In genomic region chr10:11140963-11141362, GRCh38 we compare ENCODE assay signal across 17 cellular contexts.
DNase-seq lines count a peak whose midpoint lies in the region; ATAC-seq and TF ChIP-seq lines count a peak whose summit lies in the region.
"Had no signal": no experiment of that assay in that cellular context is flagged by ENCODE, and none has a peak within 500 bp of the region (broad histone marks: within the 10 kb centered on the region; RNA-seq: fewer than 3 reads in every experiment).

No MANE protein-coding gene starts in this region.

- H4K20me1 ChIP-seq in mammary epithelial cell (ENCODE audit: insufficient read depth, low read length): no peaks in the 10 kb centered on the region

- in situ Hi-C loops in mammary epithelial cell (cut with MboI; ENCODE audit: low sequenced_read_pairs in 2 of 2): no loop called here

- POLR2A ChIA-PET in activated CD8-positive, alpha-beta T cell treated with anti-CD3 and anti-CD28 coated beads, Interleukin-2, amount 10 ng/mL, durations not matched to agents 7 days and 5 days (lab: Charles Lee): interaction anchor here (2.0 to 2.4 kb wide), 3 partner anchors 9 to 38 kb away, joined by 9 to 22 read pairs (median 12); no protein-coding TSS in a partner anchor
- POLR2A ChIA-PET in A673 (lab: Charles Lee; ENCODE audit: low non-redundant PET): no interaction called here

- H3K27me3 Mint-ChIP-seq in activated naive CD4-positive, alpha-beta T cell treated with anti-CD3 and anti-CD28 coated beads, Interleukin-2, amount 10 ng/mL, durations not matched to agents 7 days and 5 days: no peaks in the 10 kb centered on the region
- H3K27me3 Mint-ChIP-seq in activated CD8-positive, alpha-beta T cell treated with anti-CD3 and anti-CD28 coated beads, Interleukin-2, amount 10 ng/mL, durations not matched to agents 7 days and 5 days (ENCODE audit: low read depth): no peaks in the 10 kb centered on the region

- CTCF ChIA-PET in activated naive CD4-positive, alpha-beta T cell treated with anti-CD3 and anti-CD28 coated beads, Interleukin-2, amount 10 ng/mL, durations not matched to agents 7 days and 5 days (lab: Charles Lee): interaction anchor here (1.4 kb wide), 1 partner anchor 25 kb away, joined by 4 read pairs; no protein-coding TSS in a partner anchor
- CTCF ChIA-PET in activated CD8-positive, alpha-beta T cell treated with anti-CD3 and anti-CD28 coated beads, Interleukin-2, amount 10 ng/mL, durations not matched to agents 7 days and 5 days (lab: Charles Lee): interaction anchor here (1.0 to 16.7 kb wide), 6 partner anchors 16 to 40 kb away, joined by 3 to 324 read pairs (median 4); no protein-coding TSS in a partner anchor
- CTCF ChIA-PET in A673 (lab: Charles Lee): no interaction called here
- CTCF ChIA-PET in mammary epithelial cell (lab: Charles Lee; ENCODE audit: low non-redundant PET): no interaction called here

- H3K36me3 ChIP-seq in A673 (ENCODE audit: insufficient read depth, low read length, poor library complexity, severe bottlenecking): no peaks in the 10 kb centered on the region
- no peaks in the 10 kb centered on the region for H3K36me3 ChIP-seq in mammary epithelial cell (ENCODE audit: insufficient read depth, low read length)
- H3K36me3 ChIP-seq: esophagus squamous epithelium, suprapubic skin had no signal

- no peak for TF ChIP-seq CTCF in A673 (conservative IDR thresholded peaks at IDR 0.05; ENCODE audit: low read depth, low read length)
- no peak for TF ChIP-seq CTCF in mammary epithelial cell (conservative IDR thresholded peaks at IDR 0.05 in 1 of 2, IDR thresholded peaks at IDR 0.05 in 1 of 2; ENCODE audit: extremely low read depth in 1 of 2, insufficient read depth in 1 of 2, low read depth in 1 of 2, low read length in 2 of 2)

- H3K27me3 ChIP-seq in A673 (replicated peaks; ENCODE audit: insufficient read depth, low read depth, low read length, poor library complexity) (peaks cover 51% of the 10 kb centered on the region), mammary epithelial cell (ENCODE audit: insufficient read depth, low read length) (no peaks in the 10 kb centered on the region)
- H3K27me3 ChIP-seq: esophagus squamous epithelium, SJCRH30, suprapubic skin had no signal

- 39% methylated on average over 4 of the region's 6 CpGs for WGBS in mammary epithelial cell (ENCODE audit: low coverage, missing lambda C conversion rate)

- BruUV-seq in A673 (replicated peaks; lab: Mats Ljungman, UMichigan): no TSS peak
- BruUV-seq in mammary epithelial cell (replicated peaks; lab: Mats Ljungman, UMichigan): no TSS peak

- peak overlapping the region; percentile 92 for H3K27ac Mint-ChIP-seq in activated naive CD4-positive, alpha-beta T cell treated with anti-CD3 and anti-CD28 coated beads, Interleukin-2, amount 10 ng/mL, durations not matched to agents 7 days and 5 days
- H3K27ac Mint-ChIP-seq in activated CD8-positive, alpha-beta T cell treated with anti-CD3 and anti-CD28 coated beads, Interleukin-2, amount 10 ng/mL, durations not matched to agents 7 days and 5 days: peak overlapping the region; percentile 90

- H3K36me3 Mint-ChIP-seq in activated naive CD4-positive, alpha-beta T cell treated with anti-CD3 and anti-CD28 coated beads, Interleukin-2, amount 10 ng/mL, durations not matched to agents 7 days and 5 days: peaks cover 12% of the 10 kb centered on the region
- H3K36me3 Mint-ChIP-seq in activated CD8-positive, alpha-beta T cell treated with anti-CD3 and anti-CD28 coated beads, Interleukin-2, amount 10 ng/mL, durations not matched to agents 7 days and 5 days (ENCODE audit: low read depth): peaks cover 8% of the 10 kb centered on the region

- H3K27ac ChIP-seq in A673 (ENCODE audit: low read depth, low read length, poor library complexity, severe bottlenecking) (no peak overlapping the region), mammary epithelial cell (ENCODE audit: insufficient read depth, low read depth, low read length) (no peak overlapping the region)
- H3K27ac ChIP-seq: dorsolateral prefrontal cortex, esophagus squamous epithelium, SJCRH30, suprapubic skin had no signal

- dilution Hi-C loops in mammary epithelial cell (cut with HindIII; ENCODE audit: low sequenced_read_pairs): no loop called here

- intact Hi-C loops in A673 (cut with micrococcal nuclease; ENCODE audit: unreplicated experiment): no loop called here
- intact Hi-C loops in mammary epithelial cell (cut with micrococcal nuclease): no loop called here

- no peaks in the 10 kb centered on the region for H3K79me2 ChIP-seq in mammary epithelial cell (ENCODE audit: insufficient read depth, low read length)

- no peak overlapping the region for H3K4me2 ChIP-seq in mammary epithelial cell (ENCODE audit: insufficient read depth, low read depth, low read length)

- no peak overlapping the region for H3K9ac ChIP-seq in mammary epithelial cell (ENCODE audit: insufficient read depth, low read length)

- ATAC-seq in activated CD8-positive, alpha-beta T cell treated with anti-CD3 and anti-CD28 coated beads, Interleukin-2, amount 10 ng/mL, durations not matched to agents 7 days and 5 days: no peak
- no peak for ATAC-seq in GM19452 (IDR thresholded peaks at IDR 0.05; ENCODE audit: unreplicated experiment)
- ATAC-seq: HepG2 had no signal

- H3K4me1 ChIP-seq in A673 (ENCODE audit: insufficient read depth, low read length, poor library complexity, severe bottlenecking) (no peaks in the 10 kb centered on the region), mammary epithelial cell (ENCODE audit: insufficient read depth, low read length) (no peaks in the 10 kb centered on the region)

- peak overlapping the region; percentile 24 for H3K4me3 Mint-ChIP-seq in activated naive CD4-positive, alpha-beta T cell treated with anti-CD3 and anti-CD28 coated beads, Interleukin-2, amount 10 ng/mL, durations not matched to agents 7 days and 5 days
- peak overlapping the region; percentile 42 for H3K4me3 Mint-ChIP-seq in activated CD8-positive, alpha-beta T cell treated with anti-CD3 and anti-CD28 coated beads, Interleukin-2, amount 10 ng/mL, durations not matched to agents 7 days and 5 days

- peaks cover 67% of the 10 kb centered on the region for H3K4me1 Mint-ChIP-seq in activated naive CD4-positive, alpha-beta T cell treated with anti-CD3 and anti-CD28 coated beads, Interleukin-2, amount 10 ng/mL, durations not matched to agents 7 days and 5 days
- peaks cover 59% of the 10 kb centered on the region for H3K4me1 Mint-ChIP-seq in activated CD8-positive, alpha-beta T cell treated with anti-CD3 and anti-CD28 coated beads, Interleukin-2, amount 10 ng/mL, durations not matched to agents 7 days and 5 days (ENCODE audit: low read depth)

- DNase-seq in activated naive CD4-positive, alpha-beta T cell treated with anti-CD3 and anti-CD28 coated beads, Interleukin-2, amount 10 ng/mL, durations not matched to agents 7 days and 5 days: no peak
- no peak for DNase-seq in activated naive CD4-positive, alpha-beta T cell treated with Interleukin-2 at 50 U/mL for 16 hours
- no peak for DNase-seq in activated CD8-positive, alpha-beta T cell treated with anti-CD3 and anti-CD28 coated beads, Interleukin-2, amount 10 ng/mL, durations not matched to agents 7 days and 5 days
- peak; percentile 13 for DNase-seq in iPS-NIHi7 (ENCODE audit: extremely low spot score)
- DNase-seq in A673 (ENCODE audit: low spot score): no peak
- no peak for DNase-seq in NCI-H187 (lab: John Stamatoyannopoulos, UW)
- DNase-seq in mammary epithelial cell: no peak
- DNase-seq: Calu3, dorsolateral prefrontal cortex, esophagus squamous epithelium, NCI-H2029 treated with DMSO at 0.1 percent for 48 hours, NCI-H526 treated with DMSO at 0.1 percent for 48 hours, SJCRH30, T1000 had no signal

- H3K9me3 ChIP-seq in A673 (ENCODE audit: low read depth, low read length, poor library complexity, severe bottlenecking): no peaks in the 10 kb centered on the region
- H3K9me3 ChIP-seq in mammary epithelial cell (replicated peaks; ENCODE audit: insufficient read depth, low read length): peaks cover 14% of the 10 kb centered on the region
- H3K9me3 ChIP-seq: esophagus squamous epithelium, SJCRH30, suprapubic skin had no signal

- H3K4me3 ChIP-seq in A673 (ENCODE audit: low read depth, low read length, poor library complexity, severe bottlenecking) (no peak overlapping the region), mammary epithelial cell (replicated peaks in 1 of 3; ENCODE audit: insufficient read depth in 1 of 3, low read depth in 2 of 3, low read length in 3 of 3) (no peak overlapping the region)
- H3K4me3 ChIP-seq: dorsolateral prefrontal cortex, esophagus squamous epithelium, SJCRH30, suprapubic skin had no signal

- no peak overlapping the region for H2AFZ ChIP-seq in mammary epithelial cell (ENCODE audit: low read depth, low read length)

- H3K9me3 Mint-ChIP-seq in activated naive CD4-positive, alpha-beta T cell treated with anti-CD3 and anti-CD28 coated beads, Interleukin-2, amount 10 ng/mL, durations not matched to agents 7 days and 5 days: peaks cover 2% of the 10 kb centered on the region
- no peaks in the 10 kb centered on the region for H3K9me3 Mint-ChIP-seq in activated CD8-positive, alpha-beta T cell treated with anti-CD3 and anti-CD28 coated beads, Interleukin-2, amount 10 ng/mL, durations not matched to agents 7 days and 5 days (ENCODE audit: insufficient read depth)

Comparison
In these comparisons a context has a peak if more than half of its experiments do, and no peak if none do; other contexts are left out.
1. CTCF ChIA-PET loops: an anchor here in activated naive CD4-positive, alpha-beta T cell treated with anti-CD3 and anti-CD28 coated beads, Interleukin-2, amount 10 ng/mL, durations not matched to agents 7 days and 5 days (1.4 kb wide) and activated CD8-positive, alpha-beta T cell treated with anti-CD3 and anti-CD28 coated beads, Interleukin-2, amount 10 ng/mL, durations not matched to agents 7 days and 5 days (1.0 to 16.7 kb wide); none called in A673 and mammary epithelial cell.